ENCODE assay signal across 25 cellular contexts in the genomic region with DNA sequence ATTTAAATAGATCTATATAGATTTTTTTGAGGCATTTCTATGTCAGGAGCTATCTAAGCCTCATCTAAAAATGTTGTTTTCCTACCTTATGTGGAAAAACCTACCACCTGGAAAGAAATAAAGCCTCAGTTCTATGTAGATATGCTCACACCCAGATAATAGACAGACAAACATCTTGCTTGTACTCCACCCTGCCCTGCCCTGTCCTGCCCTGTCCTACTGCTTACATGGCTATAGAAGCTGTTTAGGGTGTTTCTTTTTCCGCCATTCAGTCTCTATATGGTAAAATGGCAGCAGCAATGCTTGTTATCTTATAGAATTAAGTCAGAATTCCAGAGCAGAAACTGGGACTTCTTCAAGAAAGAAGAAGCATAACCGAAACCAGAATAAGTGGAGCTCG. TPM values are rescaled to one million over a fixed set of nuclear protein-coding genes. Genes with fewer than 3 reads are reported as not detected.
A peak's percentile ranks its signal among the peaks of the same experiment; 100 is the strongest.
DNase-seq lines count a peak whose midpoint lies in the region; ATAC-seq, FAIRE-seq and TF ChIP-seq lines count a peak whose summit lies in the region.
"Had no signal": no experiment of that assay in that cellular context is flagged by ENCODE, and none has a peak within 500 bp of the region (broad histone marks: within the 10 kb centered on the region; RNA-seq: fewer than 3 reads in every experiment).

No MANE protein-coding gene starts in this region.

- no peak overlapping the region for H2BK12ac ChIP-seq in trophoblast cell (ENCODE audit: low read length)

- no peak overlapping the region for H3K23ac ChIP-seq in trophoblast cell (ENCODE audit: low read length)

- H3K36me3 ChIP-seq in ectodermal cell (ENCODE audit: control insufficient read depth, insufficient read depth, low read length) (no peaks in the 10 kb centered on the region), trophoblast cell (ENCODE audit: control insufficient read depth in 1 of 2, insufficient read depth in 2 of 2, low read length in 2 of 2) (peaks cover 6 to 12% of the 10 kb centered on the region in 2 experiments)
- no peaks in the 10 kb centered on the region for H3K36me3 ChIP-seq in CD4-positive, alpha-beta memory T cell (ENCODE audit: insufficient read depth, low read length)
- H3K36me3 ChIP-seq: BE2C had no signal

- no peaks in the 10 kb centered on the region for H3K79me1 ChIP-seq in trophoblast cell (ENCODE audit: low read length)

- H2BK120ac ChIP-seq in trophoblast cell (ENCODE audit: insufficient read depth, low read length, poor library complexity): no peak overlapping the region

- H2AFZ ChIP-seq in trophoblast cell (ENCODE audit: insufficient read depth, low read length, poor library complexity): no peak overlapping the region
- H2AFZ ChIP-seq: GM23248 had no signal

- H3K18ac ChIP-seq in trophoblast cell (ENCODE audit: low read length): no peak overlapping the region

- H2BK5ac ChIP-seq in trophoblast cell (ENCODE audit: low read depth, low read length, poor library complexity): no peak overlapping the region

- peaks cover 13% of the 10 kb centered on the region for H3K4me1 Mint-ChIP-seq in mesothelial cell of epicardium
- H3K4me1 Mint-ChIP-seq in CD4-positive, alpha-beta memory T cell: no peaks in the 10 kb centered on the region
- no peaks in the 10 kb centered on the region for H3K4me1 Mint-ChIP-seq in activated T-helper 17 cell treated with anti-CD3 and anti-CD28 coated beads, Interleukin-2, amount 50 U/mL, for 72 hours

- H3K4me1 ChIP-seq in ectodermal cell (ENCODE audit: control insufficient read depth, insufficient read depth, low read length) (no peaks in the 10 kb centered on the region), trophoblast cell (ENCODE audit: control insufficient read depth in 1 of 2, insufficient read depth in 2 of 2, low read length in 2 of 2) (peaks cover 0 to 8% of the 10 kb centered on the region in 2 experiments)
- no peaks in the 10 kb centered on the region for H3K4me1 ChIP-seq in CD4-positive, alpha-beta memory T cell (ENCODE audit: insufficient read depth, low read length)

- H3K9ac ChIP-seq in trophoblast cell (ENCODE audit: low read length): no peak overlapping the region
- H3K9ac ChIP-seq: GM23248 had no signal

- no peak overlapping the region for H4K12ac ChIP-seq in trophoblast cell (ENCODE audit: low read depth, low read length)

- intact Hi-C loops in CD4-positive, alpha-beta memory T cell (cut with micrococcal nuclease): no loop called here

- H3K4me2 ChIP-seq in trophoblast cell (ENCODE audit: low read length): no peak overlapping the region

- CTCF ChIA-PET in CD4-positive, alpha-beta memory T cell (lab: Charles Lee; ENCODE audit: partially characterized antibody): interaction anchor here (1.9 to 4.1 kb wide), 2 partner anchors 18 to 57 kb away, joined by 13 read pairs; no protein-coding TSS in a partner anchor

- no peaks in the 10 kb centered on the region for H3K27me3 ChIP-seq in ectodermal cell (ENCODE audit: control insufficient read depth, insufficient read depth, low read length, poor library complexity, severe bottlenecking)
- no peaks in the 10 kb centered on the region for H3K27me3 ChIP-seq in trophoblast cell (ENCODE audit: insufficient read depth, low read length)
- H3K27me3 ChIP-seq in CD4-positive, alpha-beta memory T cell (ENCODE audit: insufficient read depth, low read length): no peaks in the 10 kb centered on the region
- H3K27me3 ChIP-seq: BE2C, SJSA1 had no signal

- WGBS in ectodermal cell, 2 experiments: 95 to 98% methylated on average over 3 of the region's 3 CpGs
- no CpG with 5 or more reads among the region's 3 CpGs for WGBS in trophoblast cell (ENCODE audit: extremely low coverage, insufficient coverage, insufficient read length)

- no peak overlapping the region for H2AK5ac ChIP-seq in trophoblast cell (ENCODE audit: low read length)

- no peaks in the 10 kb centered on the region for H3K9me3 ChIP-seq in ectodermal cell (ENCODE audit: control insufficient read depth, low read length)
- H3K9me3 ChIP-seq in trophoblast cell (ENCODE audit: insufficient read depth, low read depth, low read length): no peaks in the 10 kb centered on the region
- no peaks in the 10 kb centered on the region for H3K9me3 ChIP-seq in CD4-positive, alpha-beta memory T cell (ENCODE audit: control insufficient read depth in 1 of 2, low read length in 2 of 2)
- H3K9me3 ChIP-seq: BE2C, SJSA1 had no signal

- H4K8ac ChIP-seq in trophoblast cell (ENCODE audit: low read depth, low read length): no peak overlapping the region

- no peaks in the 10 kb centered on the region for H3K27me3 Mint-ChIP-seq in mesothelial cell of epicardium (ENCODE audit: low read depth)
- H3K27me3 Mint-ChIP-seq in CD4-positive, alpha-beta memory T cell: peaks cover 0 to 4% of the 10 kb centered on the region in 2 donors
- H3K27me3 Mint-ChIP-seq in activated T-helper 17 cell treated with anti-CD3 and anti-CD28 coated beads, Interleukin-2, amount 50 U/mL, for 72 hours: peaks cover 3% of the 10 kb centered on the region

- H3K27ac ChIP-seq in ectodermal cell (ENCODE audit: insufficient read depth, low read depth, low read length, poor library complexity, severe bottlenecking) (peak overlapping the region; percentile 36), trophoblast cell (ENCODE audit: low read depth, low read length) (no peak overlapping the region)
- H3K27ac ChIP-seq in CD4-positive, alpha-beta memory T cell (ENCODE audit: low read depth, low read length): no peak overlapping the region
- H3K27ac ChIP-seq: 22Rv1, GM23248, SJSA1 had no signal

- H4K91ac ChIP-seq in trophoblast cell (ENCODE audit: low read depth, low read length): no peak overlapping the region

- DNase-seq in GM19239 (ENCODE audit: insufficient read length, low spot score) (no peak), mesothelial cell of epicardium (ENCODE audit: low spot score in 2 of 2, unreplicated experiment in 2 of 2) (no peak), trophoblast cell (no peak), NCI-H69 (lab: John Stamatoyannopoulos, UW) (no peak), NCI-H187 (lab: John Stamatoyannopoulos, UW) (no peak)
- no peak for DNase-seq in CD4-positive, alpha-beta memory T cell
- DNase-seq: BE2C, DMS53, GM23248, Kasumi-1, NCI-H1105, NCI-H1436 treated with DMSO at 0.1 percent for 48 hours, NCI-H1930, NCI-H2107, NCI-H446, NCI-H524 treated with DMSO at 0.1 percent for 48 hours, Right ventricle myocardium superior, RPMI8226 had no signal

- peak overlapping the region; percentile 79 for H3K4ac ChIP-seq in trophoblast cell (ENCODE audit: low read depth, low read length)

- FAIRE-seq in GM19239 (lab: Jason Lieb, UNC): peak; percentile 21
- FAIRE-seq: GM18507, K562 had no signal

- ATAC-seq in activated T-helper 17 cell treated with anti-CD3 and anti-CD28 coated beads, Interleukin-2, amount 50 U/mL, for 72 hours (replicated peaks): no peak
- ATAC-seq: HCT116, K562 had no signal

- peaks cover 16% of the 10 kb centered on the region for H3K36me3 Mint-ChIP-seq in mesothelial cell of epicardium
- H3K36me3 Mint-ChIP-seq in CD4-positive, alpha-beta memory T cell: no peaks in the 10 kb centered on the region
- H3K36me3 Mint-ChIP-seq in activated T-helper 17 cell treated with anti-CD3 and anti-CD28 coated beads, Interleukin-2, amount 50 U/mL, for 72 hours (ENCODE audit: low read depth): no peaks in the 10 kb centered on the region

- H3K9me3 Mint-ChIP-seq in mesothelial cell of epicardium: no peaks in the 10 kb centered on the region
- peaks cover 0 to 1% (median 0%) of the 10 kb centered on the region in 8 donors for H3K9me3 Mint-ChIP-seq in CD4-positive, alpha-beta memory T cell
- no peaks in the 10 kb centered on the region for H3K9me3 Mint-ChIP-seq in activated T-helper 17 cell treated with anti-CD3 and anti-CD28 coated beads, Interleukin-2, amount 50 U/mL, for 72 hours

- peak overlapping the region; percentile 37 for H3K27ac Mint-ChIP-seq in mesothelial cell of epicardium
- no peak overlapping the region for H3K27ac Mint-ChIP-seq in CD4-positive, alpha-beta memory T cell
- no peak overlapping the region for H3K27ac Mint-ChIP-seq in activated T-helper 17 cell treated with anti-CD3 and anti-CD28 coated beads, Interleukin-2, amount 50 U/mL, for 72 hours

- TF ChIP-seq CTCF in mesothelial cell of epicardium (IDR thresholded peaks at IDR 0.05; ENCODE audit: unreplicated experiment): no peak

- POLR2A ChIA-PET in CD4-positive, alpha-beta memory T cell (lab: Charles Lee; ENCODE audit: partially characterized antibody): no interaction called here

- no peak overlapping the region for H3K4me3 ChIP-seq in ectodermal cell (ENCODE audit: insufficient read depth, low read depth, low read length)
- H3K4me3 ChIP-seq in trophoblast cell (ENCODE audit: low read depth, low read length): no peak overlapping the region
- no peak overlapping the region for H3K4me3 ChIP-seq in CD4-positive, alpha-beta memory T cell (ENCODE audit: low read length in 2 of 2)
- H3K4me3 ChIP-seq: GM23248, K562, SJSA1 had no signal

- peaks cover 4% of the 10 kb centered on the region for H3K79me2 ChIP-seq in trophoblast cell (ENCODE audit: control insufficient read depth, insufficient read depth, low read length, poor library complexity)

- H3K14ac ChIP-seq in trophoblast cell (ENCODE audit: low read length): no peak overlapping the region

- no peak overlapping the region for H3K4me3 Mint-ChIP-seq in mesothelial cell of epicardium
- H3K4me3 Mint-ChIP-seq in CD4-positive, alpha-beta memory T cell: no peak overlapping the region
- H3K4me3 Mint-ChIP-seq in activated T-helper 17 cell treated with anti-CD3 and anti-CD28 coated beads, Interleukin-2, amount 50 U/mL, for 72 hours: no peak overlapping the region

RNA-seq across cellular contexts. Expression of a gene that starts 13.4 kb away (rescaled TPM):
- polyA plus RNA-seq in ectodermal cell (2013, experiment 1 of 4): 30.1 TPM
- polyA plus RNA-seq in ectodermal cell (2013, experiment 2 of 4): 33.8 TPM
- polyA plus RNA-seq in ectodermal cell (2013, experiment 3 of 4): 18.6 TPM
- polyA plus RNA-seq in ectodermal cell (2013, experiment 4 of 4): 21.7 TPM
- 63.2 to 65.4 TPM (median 64.9 TPM) in 3 replicates for total RNA-seq in mesothelial cell of epicardium
- 20.2 and 20.9 TPM in 2 replicates for polyA plus RNA-seq in trophoblast cell (2013)
- total RNA-seq in CD4-positive, alpha-beta memory T cell: under 1 TPM; 0.47 to 0.84 TPM
- under 1 TPM in 1 of 2 donors, not detected in 1; 0.24 TPM for polyA plus RNA-seq in CD4-positive, alpha-beta memory T cell
- total RNA-seq in activated T-helper 17 cell treated with anti-CD3 and anti-CD28 coated beads, Interleukin-2, amount 50 U/mL, for 72 hours: 1 to 10 TPM; 4.0 to 7.2 TPM
